Comparison of ENCODE assay signal across 1 cellular context in the genomic region with DNA sequence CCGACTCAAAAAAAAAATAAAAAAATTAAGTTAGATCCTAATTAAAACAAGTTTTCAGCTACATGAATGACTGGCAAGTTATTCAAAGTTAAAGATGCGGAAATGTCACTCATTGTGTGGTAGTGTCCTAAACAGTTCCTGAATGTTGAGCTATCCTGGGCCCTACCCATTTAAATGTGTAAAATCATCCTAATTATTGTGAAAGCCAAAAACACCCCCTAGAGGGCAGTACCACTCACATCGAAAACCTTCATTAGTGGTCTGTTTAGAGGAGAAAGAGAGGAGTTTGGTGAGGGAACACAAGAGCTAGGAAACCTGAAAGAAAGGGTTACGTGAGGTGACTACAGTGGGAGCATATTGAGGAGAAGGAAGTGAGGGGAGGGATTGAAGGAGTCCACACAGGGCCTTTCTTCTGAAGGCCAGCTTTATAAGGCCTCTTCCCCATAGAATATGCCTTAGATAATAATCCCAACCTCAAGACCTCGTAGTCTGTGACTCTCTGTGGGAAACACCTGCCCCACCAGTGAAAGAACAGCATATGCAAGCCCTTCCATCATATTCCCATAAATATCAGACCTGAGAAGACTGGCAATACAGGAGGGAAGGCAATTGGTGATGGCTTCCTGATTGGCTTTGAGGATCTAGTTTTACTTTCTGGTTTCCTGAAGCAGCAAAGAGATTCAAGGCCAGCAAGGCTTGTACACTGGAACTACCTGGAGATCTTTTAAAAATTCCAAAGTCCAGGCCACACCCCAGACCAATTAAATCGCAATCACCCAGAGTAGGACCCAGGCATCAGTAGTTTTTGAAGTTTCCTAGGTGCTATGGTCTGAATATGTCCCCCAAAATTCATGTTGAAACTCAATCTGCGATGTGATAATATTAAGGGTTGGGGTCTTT.
TF ChIP-seq lines count a peak whose summit lies in the region.

No MANE protein-coding gene starts in this region.

TF ChIP-seq in GM23338, 12 proteins besides CTCF, POLR2A, EP300 and RAD21 (continued from another document):
- TF ChIP-seq, protein P1, sequence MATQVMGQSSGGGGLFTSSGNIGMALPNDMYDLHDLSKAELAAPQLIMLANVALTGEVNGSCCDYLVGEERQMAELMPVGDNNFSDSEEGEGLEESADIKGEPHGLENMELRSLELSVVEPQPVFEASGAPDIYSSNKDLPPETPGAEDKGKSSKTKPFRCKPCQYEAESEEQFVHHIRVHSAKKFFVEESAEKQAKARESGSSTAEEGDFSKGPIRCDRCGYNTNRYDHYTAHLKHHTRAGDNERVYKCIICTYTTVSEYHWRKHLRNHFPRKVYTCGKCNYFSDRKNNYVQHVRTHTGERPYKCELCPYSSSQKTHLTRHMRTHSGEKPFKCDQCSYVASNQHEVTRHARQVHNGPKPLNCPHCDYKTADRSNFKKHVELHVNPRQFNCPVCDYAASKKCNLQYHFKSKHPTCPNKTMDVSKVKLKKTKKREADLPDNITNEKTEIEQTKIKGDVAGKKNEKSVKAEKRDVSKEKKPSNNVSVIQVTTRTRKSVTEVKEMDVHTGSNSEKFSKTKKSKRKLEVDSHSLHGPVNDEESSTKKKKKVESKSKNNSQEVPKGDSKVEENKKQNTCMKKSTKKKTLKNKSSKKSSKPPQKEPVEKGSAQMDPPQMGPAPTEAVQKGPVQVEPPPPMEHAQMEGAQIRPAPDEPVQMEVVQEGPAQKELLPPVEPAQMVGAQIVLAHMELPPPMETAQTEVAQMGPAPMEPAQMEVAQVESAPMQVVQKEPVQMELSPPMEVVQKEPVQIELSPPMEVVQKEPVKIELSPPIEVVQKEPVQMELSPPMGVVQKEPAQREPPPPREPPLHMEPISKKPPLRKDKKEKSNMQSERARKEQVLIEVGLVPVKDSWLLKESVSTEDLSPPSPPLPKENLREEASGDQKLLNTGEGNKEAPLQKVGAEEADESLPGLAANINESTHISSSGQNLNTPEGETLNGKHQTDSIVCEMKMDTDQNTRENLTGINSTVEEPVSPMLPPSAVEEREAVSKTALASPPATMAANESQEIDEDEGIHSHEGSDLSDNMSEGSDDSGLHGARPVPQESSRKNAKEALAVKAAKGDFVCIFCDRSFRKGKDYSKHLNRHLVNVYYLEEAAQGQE (IDR thresholded peaks at IDR 0.05; ENCODE audit: unreplicated experiment) = no peak
- TF ChIP-seq POLR2AphosphoS5 (IDR thresholded peaks at IDR 0.05; ENCODE audit: low read depth) (no peak), ZNF462 (CRISPR knock-in tag; IDR thresholded peaks at IDR 0.05) (peak; percentile 50; the same call in 1 of the 2 replicates), CREB1 (CRISPR knock-in tag; IDR thresholded peaks at IDR 0.05; ENCODE audit: low read depth) (no peak)
